Comparison of ENCODE assay signal across 19 cellular contexts in genomic region chr9:136623849-136624183, GRCh38. TPM values are rescaled to one million over a fixed set of nuclear protein-coding genes. Genes with fewer than 3 reads are reported as not detected.
A peak's percentile ranks its signal among the peaks of the same experiment; 100 is the strongest.
DNase-seq lines count a peak whose midpoint lies in the region; ATAC-seq and TF ChIP-seq lines count a peak whose summit lies in the region.
"Had no signal": no experiment of that assay in that cellular context is flagged by ENCODE, and none has a peak within 500 bp of the region (broad histone marks: within the 10 kb centered on the region; RNA-seq: fewer than 3 reads in every experiment).

No MANE protein-coding gene starts in this region.

- peak; percentile 83 for DNase-seq in DMS 273 (lab: John Stamatoyannopoulos, UW; ENCODE audit: unreplicated experiment)
- DNase-seq in DMS 273 treated with DMSO at 0.1 percent for 48 hours (lab: John Stamatoyannopoulos, UW): no peak
- DNase-seq in WERI-Rb-1: peak; percentile 56
- no peak for DNase-seq in trophoblast cell
- no peak for DNase-seq in stimulated activated CD4-positive, alpha-beta T cell treated with anti-CD3 and anti-CD28 coated beads, Interleukin-4, amount 100 ng/mL, for 24 hours
- no peak for DNase-seq in sciatic nerve (ENCODE audit: low spot score)
- DNase-seq: activated CD8-positive, alpha-beta memory T cell treated with anti-CD3 and anti-CD28 coated beads, Interleukin-2, amount 10 ng/mL, durations not matched to agents 7 days and 5 days; activated gamma-delta T cell; aorta; CD4-positive, alpha-beta T cell; cortex of kidney; erythroblast; SW 1271 had no signal

- H2AFZ ChIP-seq in trophoblast cell (ENCODE audit: insufficient read depth, low read length, poor library complexity): no peak overlapping the region
- H2AFZ ChIP-seq: parathyroid adenoma had no signal

- H4K91ac ChIP-seq in trophoblast cell (ENCODE audit: low read depth, low read length): peak overlapping the region; percentile 80

- peaks cover 11% of the 10 kb centered on the region for H3K79me1 ChIP-seq in trophoblast cell (ENCODE audit: low read length)

- H3K4me2 ChIP-seq in trophoblast cell (ENCODE audit: low read length): no peak overlapping the region

- no peak overlapping the region for H2BK12ac ChIP-seq in trophoblast cell (ENCODE audit: low read length)

- H3K9ac ChIP-seq in trophoblast cell (ENCODE audit: low read length): no peak overlapping the region
- H3K9ac ChIP-seq: parathyroid adenoma had no signal

- ATAC-seq in GM18520 (IDR thresholded peaks at IDR 0.05; ENCODE audit: unreplicated experiment) (no peak), sciatic nerve (no peak)
- ATAC-seq: activated CD8-positive, alpha-beta memory T cell treated with anti-CD3 and anti-CD28 coated beads, Interleukin-2, amount 10 ng/mL, durations not matched to agents 7 days and 5 days; heart left ventricle had no signal

- H2BK120ac ChIP-seq in trophoblast cell (ENCODE audit: insufficient read depth, low read length, poor library complexity): peak overlapping the region; percentile 8

- no peak for TF ChIP-seq CTCF in WERI-Rb-1 (IDR thresholded peaks at IDR 0.05; ENCODE audit: low read depth, low read length)

- H3K9me3 ChIP-seq in KOPT-K1 (ENCODE audit: insufficient read depth, low read length, poor library complexity, severe bottlenecking) (no peaks in the 10 kb centered on the region), WERI-Rb-1 (ENCODE audit: severe bottlenecking) (no peaks in the 10 kb centered on the region), trophoblast cell (ENCODE audit: insufficient read depth, low read depth, low read length) (no peaks in the 10 kb centered on the region)
- H3K9me3 ChIP-seq: heart left ventricle had no signal

- H3K14ac ChIP-seq in trophoblast cell (ENCODE audit: low read length): peak overlapping the region; percentile 11

- peaks cover 5 to 8% of the 10 kb centered on the region in 2 experiments for H3K4me1 ChIP-seq in trophoblast cell (ENCODE audit: control insufficient read depth in 1 of 2, insufficient read depth in 2 of 2, low read length in 2 of 2)

- H3K36me3 ChIP-seq in KOPT-K1 (ENCODE audit: insufficient read depth, low read length): no peaks in the 10 kb centered on the region
- H3K36me3 ChIP-seq in WERI-Rb-1: no peaks in the 10 kb centered on the region
- no peaks in the 10 kb centered on the region for H3K36me3 ChIP-seq in trophoblast cell (ENCODE audit: control insufficient read depth in 1 of 2, insufficient read depth in 2 of 2, low read length in 2 of 2)
- H3K36me3 ChIP-seq: heart left ventricle had no signal

- H3K23ac ChIP-seq in trophoblast cell (ENCODE audit: low read length): no peak overlapping the region

- intact Hi-C loops in sciatic nerve (cut with DNase I): no loop called here

- H4K8ac ChIP-seq in trophoblast cell (ENCODE audit: low read depth, low read length): peak overlapping the region; percentile 45

- H3K27me3 ChIP-seq in WERI-Rb-1 (ENCODE audit: insufficient read depth, low read depth, severe bottlenecking): no peaks in the 10 kb centered on the region
- no peaks in the 10 kb centered on the region for H3K27me3 ChIP-seq in trophoblast cell (ENCODE audit: insufficient read depth, low read length)
- H3K27me3 ChIP-seq: heart left ventricle had no signal

- no peaks in the 10 kb centered on the region for H3K79me2 ChIP-seq in trophoblast cell (ENCODE audit: control insufficient read depth, insufficient read depth, low read length, poor library complexity)
- H3K79me2 ChIP-seq: parathyroid adenoma had no signal

- H3K18ac ChIP-seq in trophoblast cell (ENCODE audit: low read length): peak overlapping the region; percentile 19

- no peak overlapping the region for H2BK5ac ChIP-seq in trophoblast cell (ENCODE audit: low read depth, low read length, poor library complexity)

- no peak overlapping the region for H4K12ac ChIP-seq in trophoblast cell (ENCODE audit: low read depth, low read length)

- no CpG with 5 or more reads among the region's 13 CpGs for WGBS in trophoblast cell (ENCODE audit: extremely low coverage, insufficient coverage, insufficient read length)

- peak overlapping the region; percentile 14 for H3K27ac ChIP-seq in KOPT-K1 (ENCODE audit: low read depth, low read length, poor library complexity, severe bottlenecking)
- H3K27ac ChIP-seq in WERI-Rb-1: peak overlapping the region; percentile 73
- no peak overlapping the region for H3K27ac ChIP-seq in trophoblast cell (ENCODE audit: low read depth, low read length)
- H3K27ac ChIP-seq: 22Rv1, parathyroid adenoma had no signal

- no peak overlapping the region for H2AK5ac ChIP-seq in trophoblast cell (ENCODE audit: low read length)

- no peak overlapping the region for H3K4ac ChIP-seq in trophoblast cell (ENCODE audit: low read depth, low read length)

- H3K4me3 ChIP-seq in WERI-Rb-1 (ENCODE audit: low read depth, low read length) (no peak overlapping the region), trophoblast cell (ENCODE audit: low read depth, low read length) (no peak overlapping the region)
- H3K4me3 ChIP-seq: heart left ventricle had no signal

RNA-seq across cellular contexts. Expression of gene EGFL7, which starts 38.9 kb away (rescaled TPM):
- 29.6 and 29.9 TPM in 2 replicates for polyA plus RNA-seq in trophoblast cell (2013)
- total RNA-seq in sciatic nerve: 242 TPM
- total RNA-seq: CD4-positive, alpha-beta T cell; OCI-LY7 had no signal

Comparison
In these comparisons a context has a peak if more than half of its experiments do, and no peak if none do; other contexts are left out.
1. DNase-seq: peak in DMS 273 (single experiment) and WERI-Rb-1 (single experiment); none in DMS 273 treated with DMSO at 0.1 percent for 48 hours (single experiment), trophoblast cell (0 of 2), stimulated activated CD4-positive, alpha-beta T cell treated with anti-CD3 and anti-CD28 coated beads, Interleukin-4, amount 100 ng/mL, for 24 hours (single experiment) and sciatic nerve (single experiment).